In the genomic region with DNA sequence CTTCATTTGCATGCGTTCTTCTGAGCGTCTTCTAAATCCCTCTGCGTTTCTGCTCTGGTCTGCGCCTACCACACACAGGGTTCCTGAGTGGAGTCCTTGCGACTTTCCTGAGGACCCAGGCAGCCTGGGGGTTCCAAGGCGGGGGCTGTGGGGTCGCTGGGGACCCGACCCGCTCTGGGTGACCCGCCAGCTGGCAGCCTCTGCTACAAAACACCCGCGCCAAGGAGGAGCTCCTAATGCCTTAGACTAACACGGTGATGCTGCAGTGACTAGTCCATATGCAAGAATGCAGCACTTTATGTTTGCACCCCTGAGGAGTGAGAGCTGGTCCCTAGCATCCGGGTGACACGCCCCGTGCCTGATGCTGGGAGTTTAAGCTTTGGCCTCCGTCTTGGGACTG, we compare ENCODE assay signal across 27 cellular contexts.
DNase-seq lines count a peak whose midpoint lies in the region; ATAC-seq, FAIRE-seq and TF ChIP-seq lines count a peak whose summit lies in the region.
"Had no signal": no experiment of that assay in that cellular context is flagged by ENCODE, and none has a peak within 500 bp of the region (broad histone marks: within the 10 kb centered on the region; RNA-seq: fewer than 3 reads in every experiment).

No MANE protein-coding gene starts in this region.

- H2BK15ac ChIP-seq in neuronal stem cell (ENCODE audit: low read length) = no peak overlapping the region

- peak overlapping the region; percentile 72 for H2AK5ac ChIP-seq in neuronal stem cell (ENCODE audit: low read depth, low read length)

- no peak overlapping the region for H3K27ac Mint-ChIP-seq in chondrocyte (ENCODE audit: unreplicated experiment)
- no peak overlapping the region for H3K27ac Mint-ChIP-seq in activated T-cell treated with anti-CD3 and anti-CD28 coated beads, Interleukin-2, amount 50 U/mL, for 72 hours
- H3K27ac Mint-ChIP-seq: CD4-positive, alpha-beta memory T cell; CD4-positive, CD25-positive, alpha-beta regulatory T cell; CD8-positive, alpha-beta memory T cell had no signal

- peak overlapping the region; percentile 42 for H3K18ac ChIP-seq in neuronal stem cell (ENCODE audit: low read length)

- no peak overlapping the region for H4K91ac ChIP-seq in neuronal stem cell (ENCODE audit: low read depth, low read length, poor library complexity)

- no peaks in the 10 kb centered on the region for H3K9me3 Mint-ChIP-seq in chondrocyte (ENCODE audit: low read depth)
- H3K9me3 Mint-ChIP-seq in activated T-cell treated with anti-CD3 and anti-CD28 coated beads, Interleukin-2, amount 50 U/mL, for 72 hours = peaks cover 2 to 4% of the 10 kb centered on the region in 2 donors

- no peaks in the 10 kb centered on the region for H3K27me3 Mint-ChIP-seq in chondrocyte (ENCODE audit: low read depth)
- H3K27me3 Mint-ChIP-seq in activated T-cell treated with anti-CD3 and anti-CD28 coated beads, Interleukin-2, amount 50 U/mL, for 72 hours (ENCODE audit: low read depth) = no peaks in the 10 kb centered on the region
- H3K27me3 Mint-ChIP-seq: CD4-positive, alpha-beta memory T cell; CD4-positive, CD25-positive, alpha-beta regulatory T cell; CD8-positive, alpha-beta memory T cell had no signal

- DNase-seq in chondrocyte (ENCODE audit: low spot score) = peak; percentile 92
- no peak for DNase-seq in neuronal stem cell (ENCODE audit: low spot score)
- DNase-seq in posterior vena cava (ENCODE audit: low spot score) = peak; percentile 74
- no peak for DNase-seq in urothelium cell line (ENCODE audit: low spot score)
- no peak for DNase-seq in activated T-cell treated with anti-CD3 and anti-CD28 coated beads, Interleukin-2, amount 50 U/mL, for 72 hours
- DNase-seq in NCI-H2196 treated with DMSO at 0.1 percent for 48 hours (lab: John Stamatoyannopoulos, UW; ENCODE audit: unreplicated experiment) = no peak
- no peak for DNase-seq in tibial nerve (ENCODE audit: low spot score in 2 of 2)
- DNase-seq: 8988T; ACHN; C1 segment of cervical spinal cord; CD4-positive, CD25-positive, alpha-beta regulatory T cell; CD8-positive, alpha-beta memory T cell; COR-L47; DMS 273 treated with DMSO at 0.1 percent for 48 hours; DMS153; DMS79; DND-41; EL; GDM1 had no signal

- H3K9me3 ChIP-seq in neuronal stem cell (replicated peaks in 1 of 2; ENCODE audit: control insufficient read depth in 2 of 2, insufficient read depth in 1 of 2, low read depth in 1 of 2, low read length in 2 of 2) (no peaks in the 10 kb centered on the region), tibial nerve (no peaks in the 10 kb centered on the region)
- H3K9me3 ChIP-seq: BE2C, BLaER1 had no signal

- TF ChIP-seq CTCF in chondrocyte (IDR thresholded peaks at IDR 0.05) (no peak), tibial nerve (IDR thresholded peaks at IDR 0.05) (no peak)

- peak overlapping the region; percentile 23 for H4K8ac ChIP-seq in neuronal stem cell (ENCODE audit: low read depth, low read length)

- H3K27ac ChIP-seq in neuronal stem cell (replicated peaks; ENCODE audit: low read length) = no peak overlapping the region
- no peak overlapping the region for H3K27ac ChIP-seq in tibial nerve
- H3K27ac ChIP-seq: BLaER1 had no signal

- no peaks in the 10 kb centered on the region for H3K36me3 ChIP-seq in neuronal stem cell (replicated peaks in 1 of 2; ENCODE audit: control insufficient read depth in 2 of 2, insufficient read depth in 2 of 2, low read length in 2 of 2)
- H3K36me3 ChIP-seq in tibial nerve = no peaks in the 10 kb centered on the region
- H3K36me3 ChIP-seq: BE2C, BLaER1 had no signal

- H3K4me3 Mint-ChIP-seq in chondrocyte (ENCODE audit: unreplicated experiment) = no peak overlapping the region
- no peak overlapping the region for H3K4me3 Mint-ChIP-seq in activated T-cell treated with anti-CD3 and anti-CD28 coated beads, Interleukin-2, amount 50 U/mL, for 72 hours
- H3K4me3 Mint-ChIP-seq: CD14-positive monocyte; CD4-positive, alpha-beta memory T cell; CD4-positive, CD25-positive, alpha-beta regulatory T cell; CD8-positive, alpha-beta memory T cell had no signal

- H3K4me1 ChIP-seq in neuronal stem cell (ENCODE audit: control insufficient read depth in 2 of 2, insufficient read depth in 1 of 2, low read depth in 1 of 2, low read length in 2 of 2) (peaks cover 3 to 9% of the 10 kb centered on the region in 2 donors), tibial nerve (no peaks in the 10 kb centered on the region)
- H3K4me1 ChIP-seq: BE2C, BLaER1 had no signal

- peak; percentile 80 for FAIRE-seq in urothelium cell line (lab: Jason Lieb, UNC)
- FAIRE-seq: A204.1, GM12878, GM12892, GM18507 had no signal

- H3K14ac ChIP-seq in neuronal stem cell (ENCODE audit: low read length) = peak overlapping the region; percentile 86

- TF ChIP-seq EP300 in tibial nerve (IDR thresholded peaks at IDR 0.05) = no peak

- WGBS in neuronal stem cell (ENCODE audit: extremely low coverage in 2 of 2, insufficient read length in 2 of 2, insufficient replicate concordance in 1 of 2), 2 donors = no CpG with 5 or more reads among the region's 17 CpGs
- 90 to 92% methylated on average over 8 to 17 of the region's 17 CpGs for WGBS in tibial nerve, 2 donors

- ATAC-seq in activated T-cell treated with anti-CD3 and anti-CD28 coated beads, Interleukin-2, amount 50 U/mL, for 72 hours (replicated peaks in 1 of 2) = no peak
- ATAC-seq: GM12878 had no signal

- H3K4me2 ChIP-seq in neuronal stem cell (ENCODE audit: insufficient read depth, low read length, poor library complexity, severe bottlenecking) = no peak overlapping the region
- H3K4me2 ChIP-seq: BLaER1 had no signal

- no peaks in the 10 kb centered on the region for H3K36me3 Mint-ChIP-seq in chondrocyte (ENCODE audit: low read depth)
- H3K36me3 Mint-ChIP-seq in activated T-cell treated with anti-CD3 and anti-CD28 coated beads, Interleukin-2, amount 50 U/mL, for 72 hours (ENCODE audit: insufficient read depth in 2 of 2) = no peaks in the 10 kb centered on the region
- H3K36me3 Mint-ChIP-seq: CD14-positive monocyte; CD4-positive, alpha-beta memory T cell; CD4-positive, CD25-positive, alpha-beta regulatory T cell; CD8-positive, alpha-beta memory T cell had no signal

- H2AFZ ChIP-seq in neuronal stem cell (ENCODE audit: low read length) = peak overlapping the region; percentile 3

- peak overlapping the region; percentile 96 for H3K4ac ChIP-seq in neuronal stem cell (ENCODE audit: low read length)

- intact Hi-C loops in posterior vena cava (cut with DNase I) = no loop called here

- H3K4me3 ChIP-seq in neuronal stem cell (ENCODE audit: low read length in 2 of 2) = no peak overlapping the region
- H3K4me3 ChIP-seq in tibial nerve = no peak overlapping the region
- H3K4me3 ChIP-seq: BLaER1, GM12878 had no signal

- no peak overlapping the region for H3K9ac ChIP-seq in neuronal stem cell (ENCODE audit: low read depth, low read length, poor library complexity)
- H3K9ac ChIP-seq: BLaER1 had no signal

- no peak overlapping the region for H3K23ac ChIP-seq in neuronal stem cell (ENCODE audit: low read depth, low read length, poor library complexity)

- H3K79me1 ChIP-seq in neuronal stem cell (ENCODE audit: low read depth, low read length) = no peaks in the 10 kb centered on the region

- H3K27me3 ChIP-seq in neuronal stem cell (ENCODE audit: control insufficient read depth in 3 of 3, insufficient read depth in 3 of 3, low read depth in 1 of 3, low read length in 3 of 3) (no peaks in the 10 kb centered on the region), tibial nerve (no peaks in the 10 kb centered on the region)
- H3K27me3 ChIP-seq: BE2C, BLaER1 had no signal

- H3K4me1 Mint-ChIP-seq in chondrocyte (ENCODE audit: low read depth) = no peaks in the 10 kb centered on the region
- H3K4me1 Mint-ChIP-seq in activated T-cell treated with anti-CD3 and anti-CD28 coated beads, Interleukin-2, amount 50 U/mL, for 72 hours (ENCODE audit: low read depth) = no peaks in the 10 kb centered on the region
- H3K4me1 Mint-ChIP-seq: CD14-positive monocyte; CD4-positive, alpha-beta memory T cell; CD4-positive, CD25-positive, alpha-beta regulatory T cell; CD8-positive, alpha-beta memory T cell had no signal

- H2BK120ac ChIP-seq in neuronal stem cell (ENCODE audit: low read depth, low read length) = no peak overlapping the region

- H2BK5ac ChIP-seq in neuronal stem cell (ENCODE audit: low read length) = no peak overlapping the region

- H2BK12ac ChIP-seq in neuronal stem cell (ENCODE audit: low read length) = no peak overlapping the region

- TF ChIP-seq POLR2A in tibial nerve (IDR thresholded peaks at IDR 0.05) = no peak

Comparison
In these comparisons a context has a peak if more than half of its experiments do, and no peak if none do; other contexts are left out.
1. DNase-seq: peak in chondrocyte (single experiment) and posterior vena cava (single experiment); none in neuronal stem cell (single experiment), urothelium cell line (single experiment), activated T-cell treated with anti-CD3 and anti-CD28 coated beads, Interleukin-2, amount 50 U/mL, for 72 hours (0 of 2), NCI-H2196 treated with DMSO at 0.1 percent for 48 hours (single experiment) and tibial nerve (0 of 2).